Comparison of ENCODE assay signal across 12 cellular contexts in the genomic region with DNA sequence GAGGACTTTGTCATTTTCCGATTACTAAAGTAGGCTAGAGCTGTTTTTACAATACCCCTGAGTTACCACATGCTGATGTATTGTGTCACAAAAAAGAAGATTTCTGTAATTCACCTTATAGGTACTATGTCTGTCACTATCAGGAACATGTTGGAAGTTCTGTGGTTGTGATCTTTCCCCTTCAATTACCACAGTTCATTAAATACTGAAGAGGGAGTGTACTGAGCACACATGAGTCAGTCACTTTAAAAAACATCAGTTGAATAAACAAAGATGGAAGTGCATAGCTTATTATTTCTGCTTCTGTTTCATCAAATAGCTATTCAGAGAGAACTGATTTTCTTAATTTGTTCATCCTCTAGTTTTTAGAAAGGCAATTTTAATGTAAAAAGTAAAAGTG. TPM values are rescaled to one million over a fixed set of nuclear protein-coding genes. Genes with fewer than 3 reads are reported as not detected.
DNase-seq lines count a peak whose midpoint lies in the region; ATAC-seq and TF ChIP-seq lines count a peak whose summit lies in the region.
"Had no signal": no experiment of that assay in that cellular context is flagged by ENCODE, and none has a peak within 500 bp of the region (broad histone marks: within the 10 kb centered on the region; RNA-seq: fewer than 3 reads in every experiment).

No MANE protein-coding gene starts in this region.

- no peak overlapping the region for H3K4me3 Mint-ChIP-seq in activated T-cell treated with anti-CD3 and anti-CD28 coated beads, Interleukin-2, amount 50 U/mL, for 72 hours
- H3K4me3 Mint-ChIP-seq in activated naive CD4-positive, alpha-beta T cell treated with anti-CD3 and anti-CD28 coated beads for 36 hours, result no peak overlapping the region
- H3K4me3 Mint-ChIP-seq: activated CD8-positive, alpha-beta T cell treated with anti-CD3 and anti-CD28 coated beads for 36 hours; activated naive CD8-positive, alpha-beta T cell treated with anti-CD3 and anti-CD28 coated beads, Interleukin-2, amount 50 U/mL, for 24 hours; T-helper 1 cell treated with Interleukin-12 subunit alpha and Interleukin-12 subunit beta and Interleukin-4 antibody, amounts not matched to agents 30 μg/mL and 1 μg/mL, for 36 hours had no signal

- peaks cover 0 to 2% of the 10 kb centered on the region in 2 donors for H3K9me3 Mint-ChIP-seq in activated T-cell treated with anti-CD3 and anti-CD28 coated beads, Interleukin-2, amount 50 U/mL, for 72 hours
- no peaks in the 10 kb centered on the region for H3K9me3 Mint-ChIP-seq in activated naive CD4-positive, alpha-beta T cell treated with anti-CD3 and anti-CD28 coated beads for 36 hours
- H3K9me3 Mint-ChIP-seq: activated CD8-positive, alpha-beta T cell treated with anti-CD3 and anti-CD28 coated beads for 36 hours; T-helper 1 cell treated with Interleukin-12 subunit alpha and Interleukin-12 subunit beta and Interleukin-4 antibody, amounts not matched to agents 30 μg/mL and 1 μg/mL, for 36 hours had no signal

- no peak for ATAC-seq in activated T-cell treated with anti-CD3 and anti-CD28 coated beads, Interleukin-2, amount 50 U/mL, for 72 hours (replicated peaks in 1 of 2)
- ATAC-seq: activated CD8-positive, alpha-beta T cell treated with anti-CD3 and anti-CD28 coated beads for 36 hours; activated naive CD8-positive, alpha-beta T cell treated with anti-CD3 and anti-CD28 coated beads, Interleukin-2, amount 50 U/mL, for 24 hours had no signal

- CTCF ChIA-PET in activated naive CD4-positive, alpha-beta T cell treated with anti-CD3 and anti-CD28 coated beads for 36 hours (lab: Charles Lee), result interaction anchor here (1.0 to 1.5 kb wide), 2 partner anchors 24 to 238 kb away, joined by 3 to 4 read pairs; no protein-coding TSS in a partner anchor

- no peaks in the 10 kb centered on the region for H3K4me1 Mint-ChIP-seq in activated T-cell treated with anti-CD3 and anti-CD28 coated beads, Interleukin-2, amount 50 U/mL, for 72 hours (ENCODE audit: low read depth)
- no peaks in the 10 kb centered on the region for H3K4me1 Mint-ChIP-seq in activated naive CD4-positive, alpha-beta T cell treated with anti-CD3 and anti-CD28 coated beads for 36 hours (ENCODE audit: low read depth)
- H3K4me1 Mint-ChIP-seq: activated naive CD8-positive, alpha-beta T cell treated with anti-CD3 and anti-CD28 coated beads, Interleukin-2, amount 50 U/mL, for 24 hours had no signal

- peaks cover 1% of the 10 kb centered on the region for H3K79me2 ChIP-seq in fibroblast of lung (ENCODE audit: control insufficient read depth, insufficient read depth, low read length)

- H2AFZ ChIP-seq in fibroblast of lung (ENCODE audit: low read length), result no peak overlapping the region

- no peak overlapping the region for H3K4me3 ChIP-seq in fibroblast of lung (replicated peaks in 1 of 4; ENCODE audit: control extremely low read depth in 1 of 4, insufficient read depth in 1 of 4, low read depth in 3 of 4, low read length in 4 of 4)

- no peaks in the 10 kb centered on the region for H3K36me3 ChIP-seq in fibroblast of lung (ENCODE audit: control insufficient read depth, insufficient read depth, low read length)

- H3K4me1 ChIP-seq in fibroblast of lung (ENCODE audit: control insufficient read depth, extremely low read depth, insufficient read depth, low read length), result no peaks in the 10 kb centered on the region

- no peak for TF ChIP-seq CTCF in fibroblast of lung (conservative IDR thresholded peaks at IDR 0.05 in 1 of 2, IDR thresholded peaks at IDR 0.05 in 1 of 2; ENCODE audit: low read depth in 1 of 2, low read length in 2 of 2)

- no peaks in the 10 kb centered on the region for H3K27me3 ChIP-seq in fibroblast of lung (ENCODE audit: control insufficient read depth, insufficient read depth, low read length)

- H3K27me3 Mint-ChIP-seq in activated T-cell treated with anti-CD3 and anti-CD28 coated beads, Interleukin-2, amount 50 U/mL, for 72 hours (ENCODE audit: low read depth), result no peaks in the 10 kb centered on the region
- H3K27me3 Mint-ChIP-seq in activated naive CD4-positive, alpha-beta T cell treated with anti-CD3 and anti-CD28 coated beads for 36 hours (ENCODE audit: low read depth), result no peaks in the 10 kb centered on the region
- H3K27me3 Mint-ChIP-seq: activated CD8-positive, alpha-beta T cell treated with anti-CD3 and anti-CD28 coated beads for 36 hours; activated naive CD8-positive, alpha-beta T cell treated with anti-CD3 and anti-CD28 coated beads, Interleukin-2, amount 50 U/mL, for 24 hours had no signal

- peaks cover 8 to 9% of the 10 kb centered on the region in 2 donors for H3K36me3 Mint-ChIP-seq in activated T-cell treated with anti-CD3 and anti-CD28 coated beads, Interleukin-2, amount 50 U/mL, for 72 hours (ENCODE audit: insufficient read depth in 2 of 2)
- H3K36me3 Mint-ChIP-seq in activated naive CD4-positive, alpha-beta T cell treated with anti-CD3 and anti-CD28 coated beads for 36 hours (ENCODE audit: low read depth), result peaks cover 46% of the 10 kb centered on the region

- intact Hi-C loops in activated naive CD4-positive, alpha-beta T cell treated with anti-CD3 and anti-CD28 coated beads for 36 hours (cut with micrococcal nuclease), result no loop called here

- H3K9me3 ChIP-seq in fibroblast of lung (ENCODE audit: control insufficient read depth, insufficient read depth, low read depth, low read length), result no peaks in the 10 kb centered on the region

- H3K27ac ChIP-seq in fibroblast of lung (ENCODE audit: insufficient read depth, low read length), result no peak overlapping the region

- H3K4me2 ChIP-seq in fibroblast of lung (ENCODE audit: extremely low read depth, insufficient read depth, low read length), result no peak overlapping the region

- no peak for DNase-seq in activated T-cell treated with anti-CD3 and anti-CD28 coated beads, Interleukin-2, amount 50 U/mL, for 72 hours
- DNase-seq in activated T-cell treated with anti-CD3 and anti-CD28 coated beads, Interleukin-2, amount 50 U/mL, for 1 hour, result no peak
- DNase-seq in NCI-H748 treated with DMSO at 0.1 percent for 48 hours (lab: John Stamatoyannopoulos, UW) (peak; percentile 59), fibroblast of lung (ENCODE audit: low read depth in 2 of 2) (peak; percentile 58 to 78), DMS 273 treated with DMSO at 0.1 percent for 48 hours (lab: John Stamatoyannopoulos, UW) (no peak), nucleus accumbens (lab: John Stamatoyannopoulos, UW) (no peak), NCI-H1930 (lab: John Stamatoyannopoulos, UW) (no peak)
- no peak for DNase-seq in activated naive CD4-positive, alpha-beta T cell treated with anti-CD3 and anti-CD28 coated beads for 36 hours
- DNase-seq: activated CD8-positive, alpha-beta T cell treated with anti-CD3 and anti-CD28 coated beads for 36 hours; activated naive CD8-positive, alpha-beta T cell treated with anti-CD3 and anti-CD28 coated beads, Interleukin-2, amount 50 U/mL, for 24 hours; NK-92 treated with Interleukin-12 subunit alpha and Interleukin-12 subunit beta, amount 100 ng/mL, for 24 hours had no signal

- H3K27ac Mint-ChIP-seq in activated T-cell treated with anti-CD3 and anti-CD28 coated beads, Interleukin-2, amount 50 U/mL, for 72 hours, result peak overlapping the region; percentile 54
- no peak overlapping the region for H3K27ac Mint-ChIP-seq in activated naive CD4-positive, alpha-beta T cell treated with anti-CD3 and anti-CD28 coated beads for 36 hours
- H3K27ac Mint-ChIP-seq: activated CD8-positive, alpha-beta T cell treated with anti-CD3 and anti-CD28 coated beads for 36 hours; activated naive CD8-positive, alpha-beta T cell treated with anti-CD3 and anti-CD28 coated beads, Interleukin-2, amount 50 U/mL, for 24 hours; T-helper 1 cell treated with Interleukin-12 subunit alpha and Interleukin-12 subunit beta and Interleukin-4 antibody, amounts not matched to agents 30 μg/mL and 1 μg/mL, for 36 hours had no signal

- no peak overlapping the region for H3K9ac ChIP-seq in fibroblast of lung (ENCODE audit: insufficient read depth, low read length)

- no peaks in the 10 kb centered on the region for H4K20me1 ChIP-seq in fibroblast of lung (ENCODE audit: control insufficient read depth, extremely low read depth, insufficient read depth, low read length)

RNA-seq across cellular contexts. Expression of a gene that starts 31.7 kb away (rescaled TPM):
- 10 to 100 TPM; 58.7 to 63.4 TPM for total RNA-seq in activated T-cell treated with anti-CD3 and anti-CD28 coated beads, Interleukin-2, amount 50 U/mL, for 72 hours
- total RNA-seq in fibroblast of lung, result 86.7 and 87.8 TPM in 2 replicates
- 130 and 165 TPM in 2 replicates for polyA plus RNA-seq in fibroblast of lung
- polyA plus RNA-seq in fibroblast of lung (2012), result 103 and 124 TPM in 2 replicates
- 1.2 and 3.4 TPM in 2 replicates for polyA minus RNA-seq in fibroblast of lung (ENCODE audit: low replicate concordance)
- 10 to 100 TPM; 56.6 to 57.8 TPM for total RNA-seq in activated naive CD4-positive, alpha-beta T cell treated with anti-CD3 and anti-CD28 coated beads for 36 hours

RNA-seq across cellular contexts. Expression of a gene that starts 32.0 kb away (rescaled TPM):
- 10 to 100 TPM; 43.0 to 50.0 TPM for total RNA-seq in activated T-cell treated with anti-CD3 and anti-CD28 coated beads, Interleukin-2, amount 50 U/mL, for 72 hours
- 37.2 and 38.8 TPM in 2 replicates for total RNA-seq in fibroblast of lung
- 93.0 and 117 TPM in 2 replicates for polyA plus RNA-seq in fibroblast of lung
- 53.8 and 64.3 TPM in 2 replicates for polyA plus RNA-seq in fibroblast of lung (2012)
- polyA minus RNA-seq in fibroblast of lung (ENCODE audit: low replicate concordance), result 4.7 and 5.8 TPM in 2 replicates
- 10 to 100 TPM; 39.1 to 41.3 TPM for total RNA-seq in activated naive CD4-positive, alpha-beta T cell treated with anti-CD3 and anti-CD28 coated beads for 36 hours

RNA-seq across cellular contexts. Expression of a gene that starts 56.9 kb away (rescaled TPM):
- under 1 TPM; 0.42 to 0.50 TPM for total RNA-seq in activated T-cell treated with anti-CD3 and anti-CD28 coated beads, Interleukin-2, amount 50 U/mL, for 72 hours
- total RNA-seq in fibroblast of lung, result 4.6 and 6.9 TPM in 2 replicates
- 0.85 and 2.2 TPM in 2 replicates for polyA plus RNA-seq in fibroblast of lung
- 0.82 and 2.1 TPM in 2 replicates for polyA plus RNA-seq in fibroblast of lung (2012)
- polyA minus RNA-seq in fibroblast of lung (ENCODE audit: low replicate concordance), result 0.75 and 1.6 TPM in 2 replicates
- under 1 TPM; 0.57 to 0.67 TPM for total RNA-seq in activated naive CD4-positive, alpha-beta T cell treated with anti-CD3 and anti-CD28 coated beads for 36 hours

Comparison
In these comparisons a context has a peak if more than half of its experiments do, and no peak if none do; other contexts are left out.
1. DNase-seq: peak in NCI-H748 treated with DMSO at 0.1 percent for 48 hours (single experiment) and fibroblast of lung (2 of 2); none in activated T-cell treated with anti-CD3 and anti-CD28 coated beads, Interleukin-2, amount 50 U/mL, for 72 hours (0 of 2), activated T-cell treated with anti-CD3 and anti-CD28 coated beads, Interleukin-2, amount 50 U/mL, for 1 hour (single experiment), DMS 273 treated with DMSO at 0.1 percent for 48 hours (single experiment), nucleus accumbens (0 of 56), activated naive CD4-positive, alpha-beta T cell treated with anti-CD3 and anti-CD28 coated beads for 36 hours (single experiment) and NCI-H1930 (0 of 2).